Comparison of ENCODE assay signal across 18 cellular contexts in genomic region chr6:89942601-89943000, GRCh38. TPM values are rescaled to one million over a fixed set of nuclear protein-coding genes. Genes with fewer than 3 reads are reported as not detected.
A peak's percentile ranks its signal among the peaks of the same experiment; 100 is the strongest.
DNase-seq lines count a peak whose midpoint lies in the region; ATAC-seq and TF ChIP-seq lines count a peak whose summit lies in the region.
"Had no signal": no experiment of that assay in that cellular context is flagged by ENCODE, and none has a peak within 500 bp of the region (broad histone marks: within the 10 kb centered on the region; RNA-seq: fewer than 3 reads in every experiment).

No MANE protein-coding gene starts in this region.

- no peaks in the 10 kb centered on the region for H3K9me3 ChIP-seq in Panc1 (ENCODE audit: control insufficient read depth, insufficient read depth, low read depth, low read length)
- H3K9me3 ChIP-seq in tibial artery, result no peaks in the 10 kb centered on the region
- H3K9me3 ChIP-seq: HAP-1 had no signal

- POLR2A ChIA-PET in Panc1 (lab: Charles Lee), result no interaction called here

- TF ChIP-seq CTCF in Panc1 (IDR thresholded peaks at IDR 0.05) (no peak), tibial artery (IDR thresholded peaks at IDR 0.05) (no peak)

- no peaks in the 10 kb centered on the region for H3K27me3 ChIP-seq in Panc1 (ENCODE audit: control insufficient read depth, insufficient read depth, low read length)
- no peaks in the 10 kb centered on the region for H3K27me3 ChIP-seq in tibial artery

- CTCF ChIA-PET in activated CD8-positive, alpha-beta memory T cell treated with anti-CD3 and anti-CD28 coated beads, Interleukin-2, amount 10 ng/mL, durations not matched to agents 7 days and 5 days (lab: Charles Lee), result interaction anchor here (1.2 to 6.3 kb wide), 5 partner anchors 10 to 570 kb away, joined by 3 to 153 read pairs (median 5); no protein-coding TSS in a partner anchor
- CTCF ChIA-PET in Panc1 (lab: Charles Lee), result no interaction called here

- H3K4me1 Mint-ChIP-seq in activated CD8-positive, alpha-beta memory T cell treated with anti-CD3 and anti-CD28 coated beads, Interleukin-2, amount 10 ng/mL, durations not matched to agents 7 days and 5 days, result peaks cover 42% of the 10 kb centered on the region

- DNase-seq in activated CD8-positive, alpha-beta memory T cell treated with anti-CD3 and anti-CD28 coated beads for 24 hours, result peak; percentile 57
- no peak for DNase-seq in activated CD8-positive, alpha-beta memory T cell treated with anti-CD3 and anti-CD28 coated beads, Interleukin-2, amount 10 ng/mL, durations not matched to agents 7 days and 5 days
- DNase-seq in Panc1 (ENCODE audit: low read depth, low spot score), result no peak
- DNase-seq in caudate nucleus (lab: John Stamatoyannopoulos, UW), result no peak
- peak; percentile 22 for DNase-seq in stimulated activated CD8-positive, alpha-beta memory T cell treated with anti-CD3 and anti-CD28 coated beads, Interleukin-4, amount 100 ng/mL, for 48 hours
- DNase-seq in tibial artery, result no peak
- DNase-seq in RKO (ENCODE audit: low spot score), result no peak
- DNase-seq in SK-N-DZ (ENCODE audit: low spot score), result no peak
- DNase-seq: Calu3, DMS79, Karpas-422, NCI-H1930, NCI-H2171 treated with DMSO at 0.1 percent for 48 hours, NCI-H510A, NCI-H82 had no signal

- no peak overlapping the region for H3K27ac Mint-ChIP-seq in activated CD8-positive, alpha-beta memory T cell treated with anti-CD3 and anti-CD28 coated beads, Interleukin-2, amount 10 ng/mL, durations not matched to agents 7 days and 5 days

- H3K4me1 ChIP-seq in Panc1 (ENCODE audit: control insufficient read depth, insufficient read depth, low read length) (peaks cover 2% of the 10 kb centered on the region; the same call in 1 of the 2 replicates), tibial artery (peaks cover 0 to 19% (median 7%) of the 10 kb centered on the region in 4 donors)
- H3K4me1 ChIP-seq: A549, HAP-1 had no signal

- H3K4me3 ChIP-seq in Panc1 (ENCODE audit: low read depth in 2 of 2, low read length in 2 of 2) (no peak overlapping the region), tibial artery (no peak overlapping the region)
- H3K4me3 ChIP-seq: A549, HAP-1 had no signal

- H3K4me3 Mint-ChIP-seq in activated CD8-positive, alpha-beta memory T cell treated with anti-CD3 and anti-CD28 coated beads, Interleukin-2, amount 10 ng/mL, durations not matched to agents 7 days and 5 days, result no peak overlapping the region

- peak overlapping the region; percentile 73 for H3K27ac ChIP-seq in Panc1 (ENCODE audit: low read length)
- peak overlapping the region; percentile 85 for H3K27ac ChIP-seq in caudate nucleus (ENCODE audit: low read depth, low read length)
- no peak overlapping the region for H3K27ac ChIP-seq in tibial artery
- H3K27ac ChIP-seq: A549 had no signal

- H3K27me3 Mint-ChIP-seq in activated CD8-positive, alpha-beta memory T cell treated with anti-CD3 and anti-CD28 coated beads, Interleukin-2, amount 10 ng/mL, durations not matched to agents 7 days and 5 days, result no peaks in the 10 kb centered on the region

- no peaks in the 10 kb centered on the region for H3K36me3 ChIP-seq in Panc1 (ENCODE audit: control insufficient read depth, insufficient read depth, low read length)
- peaks cover 0 to 6% (median 0%) of the 10 kb centered on the region in 3 donors for H3K36me3 ChIP-seq in tibial artery
- H3K36me3 ChIP-seq: HAP-1 had no signal

- in situ Hi-C loops in Panc1 (cut with HindIII; ENCODE audit: low pct_unique_long_range_greater_than_20kb, low sequenced_read_pairs), result no loop called here

- H3K36me3 Mint-ChIP-seq in activated CD8-positive, alpha-beta memory T cell treated with anti-CD3 and anti-CD28 coated beads, Interleukin-2, amount 10 ng/mL, durations not matched to agents 7 days and 5 days, result peaks cover 10% of the 10 kb centered on the region

- H3K9me3 Mint-ChIP-seq in activated CD8-positive, alpha-beta memory T cell treated with anti-CD3 and anti-CD28 coated beads, Interleukin-2, amount 10 ng/mL, durations not matched to agents 7 days and 5 days (ENCODE audit: low read depth), result no peaks in the 10 kb centered on the region

- no TSS peak for BruUV-seq in Panc1 (replicated peaks; lab: Mats Ljungman, UMichigan)

- intact Hi-C loops in Panc1 (cut with micrococcal nuclease; ENCODE audit: unreplicated experiment) (loop anchor here (5.0 to 10.0 kb wide), 2 partner anchors 345 to 452 kb away; no protein-coding TSS in a partner anchor), tibial artery (cut with DNase I; ENCODE audit: low total_unique reads) (loop anchor here (5.0 to 10.0 kb wide), 2 partner anchors 452 to 540 kb away; no protein-coding TSS in a partner anchor)

- no peak for ATAC-seq in activated CD8-positive, alpha-beta memory T cell treated with anti-CD3 and anti-CD28 coated beads, Interleukin-2, amount 10 ng/mL, durations not matched to agents 7 days and 5 days
- ATAC-seq in Panc1, result no peak
- ATAC-seq: A549 had no signal

RNA-seq across cellular contexts. Expression of gene GJA10, which starts 48.3 kb away (rescaled TPM):
- 1 to 10 TPM in 1 of 2 experiments, under 1 TPM in 1; 0.35 to 1.3 TPM for total RNA-seq in activated CD8-positive, alpha-beta memory T cell treated with anti-CD3 and anti-CD28 coated beads, Interleukin-2, amount 10 ng/mL, durations not matched to agents 7 days and 5 days
- not detected for total RNA-seq in Panc1 (2021; ENCODE audit: unreplicated experiment)
- not detected for polyA plus RNA-seq in Panc1 (2012; ENCODE audit: insufficient read length)
- 0.08 and 0.21 TPM in 2 replicates for polyA plus RNA-seq in SK-N-DZ (2014; cell fraction: cytosol; rRNA removed)
- polyA plus RNA-seq in SK-N-DZ (2014; cell fraction: nucleus; rRNA removed), result 0.09 TPM in 1 of 2 replicates, not detected in the other
- total RNA-seq: Calu3, G401 had no signal
- polyA plus RNA-seq: A549 had no signal

Comparison
In these comparisons a context has a peak if more than half of its experiments do, and no peak if none do; other contexts are left out.
1. DNase-seq: peak in activated CD8-positive, alpha-beta memory T cell treated with anti-CD3 and anti-CD28 coated beads for 24 hours (single experiment) and stimulated activated CD8-positive, alpha-beta memory T cell treated with anti-CD3 and anti-CD28 coated beads, Interleukin-4, amount 100 ng/mL, for 48 hours (single experiment); none in activated CD8-positive, alpha-beta memory T cell treated with anti-CD3 and anti-CD28 coated beads, Interleukin-2, amount 10 ng/mL, durations not matched to agents 7 days and 5 days (single experiment), Panc1 (single experiment), caudate nucleus (0 of 61), tibial artery (0 of 2), RKO (single experiment) and SK-N-DZ (single experiment).
2. H3K27ac ChIP-seq: peak in Panc1 (single experiment) and caudate nucleus (single experiment); none in tibial artery (0 of 2).